Comparison of ENCODE assay signal across 9 cellular contexts in the genomic region with DNA sequence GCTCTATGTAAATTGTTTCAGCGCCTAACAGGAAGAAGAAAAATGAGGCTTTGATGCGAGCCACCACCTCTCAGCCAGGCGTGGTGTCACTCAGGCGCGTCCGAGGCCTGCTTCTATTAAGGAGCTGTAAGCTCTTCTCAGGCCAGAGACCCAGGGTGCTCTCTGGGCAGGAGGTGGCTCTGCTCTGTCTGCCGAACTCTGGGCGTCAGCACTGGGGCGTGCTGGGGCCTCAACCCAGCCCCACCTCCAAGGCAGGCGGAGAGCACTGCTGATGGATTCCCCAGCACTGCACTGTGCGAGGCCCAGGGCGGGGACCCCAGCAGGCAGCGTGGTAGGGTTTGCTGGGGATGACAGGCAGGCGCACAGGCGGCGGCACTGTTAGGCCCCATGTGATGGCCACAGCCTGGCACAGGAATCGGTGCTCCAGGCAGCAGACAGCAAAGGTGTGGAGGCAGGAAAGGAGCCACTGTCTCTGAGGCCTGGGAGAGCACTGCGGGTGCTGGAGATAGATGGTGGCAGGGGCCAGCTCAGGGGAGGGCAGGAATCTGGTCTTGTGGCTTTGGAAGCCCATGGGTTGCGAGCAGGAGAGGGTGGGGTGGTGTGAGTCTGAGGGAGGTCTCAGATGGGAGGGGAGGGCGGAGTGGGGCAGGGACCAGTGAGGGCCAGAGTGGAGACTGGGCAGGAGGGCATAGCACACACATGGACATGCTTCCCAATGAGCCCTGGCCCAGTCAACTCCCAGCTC.
DNase-seq lines count a peak whose midpoint lies in the region; ATAC-seq and TF ChIP-seq lines count a peak whose summit lies in the region.
"Had no signal": no experiment of that assay in that cellular context is flagged by ENCODE, and none has a peak within 500 bp of the region (broad histone marks: within the 10 kb centered on the region; RNA-seq: fewer than 3 reads in every experiment).

No MANE protein-coding gene starts in this region.

- H3K27ac Mint-ChIP-seq in brain: peak overlapping the region; percentile 87 to 98 (median 96)

- ATAC-seq in HG02970 (IDR thresholded peaks at IDR 0.05; ENCODE audit: low FRiP score, unreplicated experiment) (peak; percentile 48), sciatic nerve (peak; percentile 76)

- peak; percentile 58 for TF ChIP-seq POLR2A in GM19099 (IDR thresholded peaks at IDR 0.05; ENCODE audit: extremely low read depth, insufficient read length, low read depth)

- H3K4me1 Mint-ChIP-seq in brain: peaks cover 95% of the 10 kb centered on the region

- H3K9me3 Mint-ChIP-seq in brain: no peaks in the 10 kb centered on the region

- peaks cover 20% of the 10 kb centered on the region for H3K36me3 Mint-ChIP-seq in brain

- DNase-seq in sciatic nerve (ENCODE audit: low spot score) (no peak), superior temporal gyrus (ENCODE audit: extremely low spot score) (no peak), ACHN (no peak), inferior parietal cortex (ENCODE audit: extremely low spot score) (no peak)
- no peak for DNase-seq in stimulated activated CD4-positive, alpha-beta T cell treated with anti-CD3 and anti-CD28 coated beads, Interleukin-2, amount 100 ng/mL, for 24 hours
- DNase-seq: stimulated activated CD4-positive, alpha-beta T cell treated with anti-CD3 and anti-CD28 coated beads, Interleukin-15, amount 100 ng/mL, for 24 hours had no signal

- H3K27me3 Mint-ChIP-seq in brain: no peaks in the 10 kb centered on the region

- intact Hi-C loops in sciatic nerve (cut with DNase I): no loop called here

- H3K4me3 Mint-ChIP-seq in brain: peak overlapping the region in 3 of 5 experiments; percentile 42 to 50 (median 46)

- in situ Hi-C loops in ACHN (cut with HindIII; ENCODE audit: low pct_ligation_motif_present, low pct_unique_long_range_greater_than_20kb, low sequenced_read_pairs): no loop called here

- no peak for TF ChIP-seq CTCF in brain (conservative IDR thresholded peaks at IDR 0.05)
